ENCODE assay signal across 14 cellular contexts in the genomic region with DNA sequence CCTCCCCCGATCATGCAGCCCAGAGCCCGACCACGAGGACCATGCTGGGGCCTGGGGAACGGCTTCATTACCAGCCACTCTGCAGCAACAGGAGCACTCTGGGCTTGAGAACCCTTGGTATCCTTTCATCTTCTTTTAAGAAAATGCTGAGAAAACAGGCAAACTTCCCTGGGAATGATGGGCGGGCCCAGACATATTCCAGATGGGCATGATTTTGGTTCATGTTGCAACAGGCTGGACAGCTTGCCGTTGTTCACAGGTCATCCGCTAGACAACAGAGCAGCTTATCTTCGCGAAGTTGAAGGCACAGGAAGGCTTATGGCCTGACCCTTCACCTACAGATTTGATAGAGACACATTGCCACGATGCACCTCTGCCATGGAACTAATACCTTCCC.
DNase-seq lines count a peak whose midpoint lies in the region; ATAC-seq and TF ChIP-seq lines count a peak whose summit lies in the region.
"Had no signal": no experiment of that assay in that cellular context is flagged by ENCODE, and none has a peak within 500 bp of the region (broad histone marks: within the 10 kb centered on the region; RNA-seq: fewer than 3 reads in every experiment).

No MANE protein-coding gene starts in this region.

- H3K27ac ChIP-seq in left lung (no peak overlapping the region), hepatocyte (no peak overlapping the region)
- H3K27ac ChIP-seq: esophagus squamous epithelium had no signal

- H3K4me1 ChIP-seq in left lung (peaks cover 0 to 18% of the 10 kb centered on the region in 2 donors), hepatocyte (ENCODE audit: insufficient read depth) (peaks cover 6% of the 10 kb centered on the region)

- intact Hi-C loops in left lung (cut with DNase I): no loop called here

- H2AFZ ChIP-seq in hepatocyte: no peak overlapping the region

- no peaks in the 10 kb centered on the region for H3K79me2 ChIP-seq in hepatocyte

- WGBS in hepatocyte (ENCODE audit: low lambda C conversion rate, missing lambda C conversion rate): 71% methylated on average over 10 of the region's 10 CpGs

- H3K27me3 ChIP-seq in left lung (peaks cover 0 to 6% of the 10 kb centered on the region in 2 donors), hepatocyte (no peaks in the 10 kb centered on the region)
- H3K27me3 ChIP-seq: esophagus squamous epithelium had no signal

- no peaks in the 10 kb centered on the region for H4K20me1 ChIP-seq in hepatocyte (ENCODE audit: insufficient read depth, poor library complexity, severe bottlenecking)

- H3K4me2 ChIP-seq in hepatocyte: no peak overlapping the region
- H3K4me2 ChIP-seq: smooth muscle cell had no signal

- H3K36me3 ChIP-seq in left lung (no peaks in the 10 kb centered on the region), hepatocyte (replicated peaks; ENCODE audit: insufficient read depth, low read depth) (no peaks in the 10 kb centered on the region)
- H3K36me3 ChIP-seq: esophagus squamous epithelium had no signal

- H3K9me2 ChIP-seq in hepatocyte (replicated peaks; ENCODE audit: insufficient read depth): no peaks in the 10 kb centered on the region

- no peak overlapping the region for H3K4me3 ChIP-seq in epithelial cell of esophagus (ENCODE audit: low read length)
- H3K4me3 ChIP-seq in left lung: no peak overlapping the region
- H3K4me3 ChIP-seq in hepatocyte: no peak overlapping the region
- H3K4me3 ChIP-seq: esophagus squamous epithelium, smooth muscle cell had no signal

- H3K9me3 ChIP-seq in left lung (no peaks in the 10 kb centered on the region), hepatocyte (ENCODE audit: low read depth) (no peaks in the 10 kb centered on the region)
- H3K9me3 ChIP-seq: esophagus squamous epithelium had no signal

- peak; percentile 25 for ATAC-seq in left lung

- no peak for TF ChIP-seq CTCF in epithelial cell of esophagus (IDR thresholded peaks at IDR 0.05; ENCODE audit: insufficient read depth, low read depth, low read length, missing control alignments)
- no peak for TF ChIP-seq CTCF in left lung (IDR thresholded peaks at IDR 0.05)
- TF ChIP-seq CTCF in hepatocyte (IDR thresholded peaks at IDR 0.05; ENCODE audit: poor library complexity): no peak

- DNase-seq in AG08395 (ENCODE audit: low spot score) (peak; percentile 45), NCI-H2171 (lab: John Stamatoyannopoulos, UW) (peak; percentile 21), epithelial cell of esophagus (ENCODE audit: low read depth) (peak; percentile 84), left lung (no peak), hepatocyte (ENCODE audit: low spot score) (no peak), A172 (ENCODE audit: low spot score) (no peak), NCI-H1436 (lab: John Stamatoyannopoulos, UW) (no peak), foreskin melanocyte (no peak)
- DNase-seq: activated CD4-positive, alpha-beta T cell treated with anti-CD3 and anti-CD28 coated beads, Interleukin-2, amount 10 ng/mL, durations not matched to agents 7 days and 5 days; activated naive CD4-positive, alpha-beta T cell treated with anti-CD3 and anti-CD28 coated beads, Interleukin-2, amount 10 ng/mL, durations not matched to agents 7 days and 5 days; esophagus squamous epithelium; GDM1; naive B cell had no signal

Comparison
In these comparisons a context has a peak if more than half of its experiments do, and no peak if none do; other contexts are left out.
1. DNase-seq: peak in AG08395 (single experiment), NCI-H2171 (single experiment) and epithelial cell of esophagus (single experiment); none in left lung (0 of 2), hepatocyte (single experiment), A172 (single experiment), NCI-H1436 (single experiment) and foreskin melanocyte (single experiment).